2 cellular contexts compared by ENCODE assay signal in genomic region chr20:63261808-63262528, GRCh38.
TF ChIP-seq lines count a peak whose summit lies in the region.

No MANE protein-coding gene starts in this region.

TF ChIP-seq in GM23338, 12 proteins besides CTCF, POLR2A, EP300 and RAD21:
- TF ChIP-seq REST (IDR thresholded peaks at IDR 0.05; ENCODE audit: unreplicated experiment) (no peak), CREB1 (CRISPR knock-in tag; IDR thresholded peaks at IDR 0.05; ENCODE audit: low read depth) (no peak)

TF ChIP-seq in H1, 55 proteins besides CTCF, POLR2A, EP300 and RAD21:
- TF ChIP-seq CREB1 (IDR thresholded peaks at IDR 0.05): no peak
- TF ChIP-seq USF2 (IDR thresholded peaks at IDR 0.05; ENCODE audit: low read length): no peak
- TF ChIP-seq RXRA (IDR thresholded peaks at IDR 0.05; ENCODE audit: insufficient read depth, low read depth, low read length): no peak
- TF ChIP-seq KDM5A (IDR thresholded peaks at IDR 0.05; ENCODE audit: low read length): no peak
- TF ChIP-seq RNF2 (IDR thresholded peaks at IDR 0.05; ENCODE audit: borderline replicate concordance, low read depth, low read length, missing control alignments, poor library complexity, severe bottlenecking): no peak
